In genomic region chr1:248636612-248637011, GRCh38 we compare ENCODE assay signal across 13 cellular contexts. TPM values are rescaled to one million over a fixed set of nuclear protein-coding genes. Genes with fewer than 3 reads are reported as not detected.
DNase-seq lines count a peak whose midpoint lies in the region; ATAC-seq, FAIRE-seq and TF ChIP-seq lines count a peak whose summit lies in the region.
"Not testable (repeated sequence)": the region's sequence is repeated elsewhere in the genome, so short reads cannot be mapped to it uniquely, and the experiment has no call there.
"Had no signal": no experiment of that assay in that cellular context is flagged by ENCODE, and none has a peak within 500 bp of the region (broad histone marks: within the 10 kb centered on the region; RNA-seq: fewer than 3 reads in every experiment).

No MANE protein-coding gene starts in this region.

- not testable (repeated sequence) for TF ChIP-seq POLR2A in body of pancreas (IDR thresholded peaks at IDR 0.05); HepG2 (IDR thresholded peaks at IDR 0.05; ENCODE audit: insufficient read depth in 1 of 2, low read depth in 2 of 2, low read length in 2 of 2)

- H3K9me3 ChIP-seq in body of pancreas; HepG2 (ENCODE audit: low read length); pancreas: not testable (repeated sequence)

- CTCF ChIA-PET in HepG2 (lab: Yijun Ruan, JAX; ENCODE audit: low intra/inter-chr PET ratio, low total read pairs) = not testable (repeated sequence)

- H3K27me3 ChIP-seq in body of pancreas; HepG2 (ENCODE audit: control insufficient read depth in 1 of 2, insufficient read depth in 2 of 2, low read length in 2 of 2); pancreas: not testable (repeated sequence)

- not testable (repeated sequence) for H3K36me3 ChIP-seq in body of pancreas (replicated peaks in 1 of 2; ENCODE audit: insufficient read depth in 1 of 2, low read depth in 2 of 2); HepG2 (replicated peaks in 1 of 2; ENCODE audit: control insufficient read depth in 1 of 2, insufficient read depth in 2 of 2, low read length in 2 of 2); pancreas

- WGBS in body of pancreas, 2 donors = 24% methylated on average over 2 to 3 of the region's 5 CpGs
- 0% methylated on average over 3 of the region's 5 CpGs for WGBS in HepG2 (ENCODE audit: low lambda C conversion rate)
- 9 to 16% methylated on average over 2 of the region's 5 CpGs for WGBS in pancreas, 2 donors

- H3K9ac ChIP-seq in HepG2 (ENCODE audit: insufficient read depth, low read depth, low read length) = not testable (repeated sequence)

- peak; percentile 42 for FAIRE-seq in GM18507 (lab: Jason Lieb, UNC)
- peak; percentile 78 for FAIRE-seq in HepG2 (lab: Jason Lieb, UNC)
- FAIRE-seq in pancreas (lab: Jason Lieb, UNC) = not testable (repeated sequence)

- intact Hi-C loops in body of pancreas (cut with DNase I); HepG2 (cut with micrococcal nuclease; ENCODE audit: unreplicated experiment); pancreas (cut with DNase I): not testable (repeated sequence)

- not testable (repeated sequence) for TF ChIP-seq EP300 in HepG2 (IDR thresholded peaks at IDR 0.05; ENCODE audit: low read depth in 2 of 2, low read length in 2 of 2); HepG2 (CRISPR knock-in tag; IDR thresholded peaks at IDR 0.05; ENCODE audit: borderline replicate concordance)

- not testable (repeated sequence) for H3K79me2 ChIP-seq in HepG2 (ENCODE audit: insufficient read depth, low read length)

- not testable (repeated sequence) for H4K20me1 ChIP-seq in HepG2 (ENCODE audit: insufficient read depth, low read length)

- in situ Hi-C loops in HepG2 (cut with HindIII; ENCODE audit: extremely low pct_ligation_motif_present, low pct_unique_long_range_greater_than_20kb) = not testable (repeated sequence)

- ATAC-seq in body of pancreas = peak; percentile 63
- ATAC-seq in HepG2 = peak; percentile 90
- peak; percentile 63 to 87 (median 68) for ATAC-seq in pancreas

- H3K4me3 ChIP-seq in body of pancreas; HepG2 (replicated peaks in 1 of 3; ENCODE audit: insufficient read depth in 1 of 3, low read depth in 2 of 3, low read length in 3 of 3); pancreas: not testable (repeated sequence)

- not testable (repeated sequence) for TF ChIP-seq RAD21 in HepG2 (CRISPR knock-in tag; IDR thresholded peaks at IDR 0.05)

- peak; percentile 34 for DNase-seq in DMS53 (lab: John Stamatoyannopoulos, UW)
- not testable (repeated sequence) for DNase-seq in GM18507 (ENCODE audit: extremely low spot score, insufficient read length, low read depth); body of pancreas; HepG2 (ENCODE audit: low spot score); pancreas

- not testable (repeated sequence) for BruUV-seq in HepG2 (replicated peaks; lab: Mats Ljungman, UMichigan)

- not testable (repeated sequence) for H3K4me2 ChIP-seq in HepG2 (ENCODE audit: low read depth, low read length)

- not testable (repeated sequence) for H2AFZ ChIP-seq in HepG2 (ENCODE audit: low read length)

- not testable (repeated sequence) for H3K27ac ChIP-seq in body of pancreas; HepG2 (ENCODE audit: extremely low read length, insufficient read depth, low read length); pancreas

- not testable (repeated sequence) for H3K4me1 ChIP-seq in body of pancreas; HepG2 (ENCODE audit: insufficient read depth, low read length); pancreas

- POLR2A ChIA-PET in HepG2 (lab: Yijun Ruan, JAX) = not testable (repeated sequence)

- TF ChIP-seq CTCF in body of pancreas (IDR thresholded peaks at IDR 0.05); HepG2 (CRISPR knock-in tag; IDR thresholded peaks at IDR 0.05); pancreas (IDR thresholded peaks at IDR 0.05): not testable (repeated sequence)

RNA-seq across cellular contexts. Expression of gene OR2T11, which starts 1.7 kb away (rescaled TPM):
- total RNA-seq in body of pancreas (under 1 TPM in 1 of 2 donors, not detected in 1; 0.26 TPM), HepG2 (2016; rRNA removed; fragmentation: Illumina TruSeq; extraction: Trizol) (not detected in 2 replicates), pancreas (under 1 TPM in 2 of 6 donors, not detected in 4; 0.09 to 0.12 TPM)
- not detected in 2 replicates for total RNA-seq in HepG2 (2016; cell fraction: cytosol; rRNA removed; fragmentation: Illumina TruSeq; extraction: Trizol; ENCODE audit: low read depth)
- not detected in 2 replicates for total RNA-seq in HepG2 (2016; cell fraction: insoluble cytoplasmic fraction; rRNA removed; fragmentation: Illumina TruSeq; extraction: Trizol)
- not detected in 2 replicates for total RNA-seq in HepG2 (2016; cell fraction: membrane; rRNA removed; fragmentation: Illumina TruSeq; extraction: Trizol)
- not detected in 2 replicates for total RNA-seq in HepG2 (2016; cell fraction: nucleus; rRNA removed; fragmentation: Illumina TruSeq; extraction: Trizol)
- polyA plus RNA-seq in HepG2 (2011; rRNA removed) (not detected in 2 replicates), pancreas (under 1 TPM in 1 of 2 donors, not detected in 1; 0.04 TPM)
- not detected in 2 replicates for polyA plus RNA-seq in HepG2 (2011; cell fraction: cytosol; rRNA removed)
- polyA plus RNA-seq in HepG2 (2011; cell fraction: nucleus; rRNA removed) = not detected in 2 replicates
- polyA plus RNA-seq in HepG2 (2012) = not detected in 2 replicates
- polyA plus RNA-seq in HepG2 (2016; cell fraction: cytosol; fragmentation: Illumina TruSeq; extraction: Trizol; ENCODE audit: low read depth) = not detected in 2 replicates
- polyA plus RNA-seq in HepG2 (2016; cell fraction: insoluble cytoplasmic fraction; fragmentation: Illumina TruSeq; extraction: Trizol; ENCODE audit: low read depth) = not detected in 2 replicates
- not detected in 2 replicates for polyA plus RNA-seq in HepG2 (2016; cell fraction: membrane; fragmentation: Illumina TruSeq; extraction: Trizol; ENCODE audit: low read depth)
- not detected in 2 replicates for polyA plus RNA-seq in HepG2 (2016; cell fraction: nucleus; fragmentation: Illumina TruSeq; extraction: Trizol; ENCODE audit: insufficient read depth, low read depth)
- not detected in 2 replicates for polyA minus RNA-seq in HepG2 (2011; rRNA and poly(A)+ RNA removed; ENCODE audit: low replicate concordance)
- not detected in 2 replicates for polyA minus RNA-seq in HepG2 (2011; cell fraction: cytosol; rRNA and poly(A)+ RNA removed)
- polyA minus RNA-seq in HepG2 (2011; cell fraction: nucleus; rRNA and poly(A)+ RNA removed) = not detected in 2 replicates
- total RNA-seq: A172; Caco-2; Calu3; CD4-positive, alpha-beta T cell; CD8-positive, alpha-beta T cell had no signal
- polyA plus RNA-seq: A549, BJ had no signal

RNA-seq across cellular contexts. Expression of gene OR2T35, which starts 8.5 kb away (rescaled TPM):
- not detected for total RNA-seq in body of pancreas
- not detected in 2 replicates for total RNA-seq in HepG2 (2016; rRNA removed; fragmentation: Illumina TruSeq; extraction: Trizol)
- not detected in 2 replicates for total RNA-seq in HepG2 (2016; cell fraction: cytosol; rRNA removed; fragmentation: Illumina TruSeq; extraction: Trizol; ENCODE audit: low read depth)
- total RNA-seq in HepG2 (2016; cell fraction: insoluble cytoplasmic fraction; rRNA removed; fragmentation: Illumina TruSeq; extraction: Trizol) = not detected in 2 replicates
- total RNA-seq in HepG2 (2016; cell fraction: membrane; rRNA removed; fragmentation: Illumina TruSeq; extraction: Trizol) = not detected in 2 replicates
- total RNA-seq in HepG2 (2016; cell fraction: nucleus; rRNA removed; fragmentation: Illumina TruSeq; extraction: Trizol) = not detected in 2 replicates
- polyA plus RNA-seq in HepG2 (2011; rRNA removed) = not detected in 2 replicates
- polyA plus RNA-seq in HepG2 (2011; cell fraction: cytosol; rRNA removed) = not detected in 2 replicates
- not detected in 2 replicates for polyA plus RNA-seq in HepG2 (2011; cell fraction: nucleus; rRNA removed)
- polyA plus RNA-seq in HepG2 (2012) = not detected in 2 replicates
- polyA plus RNA-seq in HepG2 (2016; cell fraction: cytosol; fragmentation: Illumina TruSeq; extraction: Trizol; ENCODE audit: low read depth) = not detected in 2 replicates
- polyA plus RNA-seq in HepG2 (2016; cell fraction: insoluble cytoplasmic fraction; fragmentation: Illumina TruSeq; extraction: Trizol; ENCODE audit: low read depth) = not detected in 2 replicates
- not detected in 2 replicates for polyA plus RNA-seq in HepG2 (2016; cell fraction: membrane; fragmentation: Illumina TruSeq; extraction: Trizol; ENCODE audit: low read depth)
- polyA plus RNA-seq in HepG2 (2016; cell fraction: nucleus; fragmentation: Illumina TruSeq; extraction: Trizol; ENCODE audit: insufficient read depth, low read depth) = not detected in 2 replicates
- not detected in 2 replicates for polyA minus RNA-seq in HepG2 (2011; rRNA and poly(A)+ RNA removed; ENCODE audit: low replicate concordance)
- polyA minus RNA-seq in HepG2 (2011; cell fraction: cytosol; rRNA and poly(A)+ RNA removed) = not detected in 2 replicates
- not detected in 2 replicates for polyA minus RNA-seq in HepG2 (2011; cell fraction: nucleus; rRNA and poly(A)+ RNA removed)
- total RNA-seq in pancreas = not detected
- polyA plus RNA-seq in pancreas = not detected
- total RNA-seq: A172; Caco-2; Calu3; CD4-positive, alpha-beta T cell; CD8-positive, alpha-beta T cell had no signal
- polyA plus RNA-seq: A549, BJ had no signal

RNA-seq across cellular contexts. Expression of gene OR2T27, which starts 18.7 kb away (rescaled TPM):
- total RNA-seq in body of pancreas (not detected), HepG2 (2016; rRNA removed; fragmentation: Illumina TruSeq; extraction: Trizol) (not detected in 2 replicates), pancreas (not detected)
- total RNA-seq in HepG2 (2016; cell fraction: cytosol; rRNA removed; fragmentation: Illumina TruSeq; extraction: Trizol; ENCODE audit: low read depth) = not detected in 2 replicates
- total RNA-seq in HepG2 (2016; cell fraction: insoluble cytoplasmic fraction; rRNA removed; fragmentation: Illumina TruSeq; extraction: Trizol) = not detected in 2 replicates
- total RNA-seq in HepG2 (2016; cell fraction: membrane; rRNA removed; fragmentation: Illumina TruSeq; extraction: Trizol) = not detected in 2 replicates
- total RNA-seq in HepG2 (2016; cell fraction: nucleus; rRNA removed; fragmentation: Illumina TruSeq; extraction: Trizol) = not detected in 2 replicates
- polyA plus RNA-seq in HepG2 (2011; rRNA removed) (not detected in 2 replicates), pancreas (not detected)
- polyA plus RNA-seq in HepG2 (2011; cell fraction: cytosol; rRNA removed) = not detected in 2 replicates
- not detected in 2 replicates for polyA plus RNA-seq in HepG2 (2011; cell fraction: nucleus; rRNA removed)
- polyA plus RNA-seq in HepG2 (2012) = not detected in 2 replicates
- not detected in 2 replicates for polyA plus RNA-seq in HepG2 (2016; cell fraction: cytosol; fragmentation: Illumina TruSeq; extraction: Trizol; ENCODE audit: low read depth)
- not detected in 2 replicates for polyA plus RNA-seq in HepG2 (2016; cell fraction: insoluble cytoplasmic fraction; fragmentation: Illumina TruSeq; extraction: Trizol; ENCODE audit: low read depth)
- polyA plus RNA-seq in HepG2 (2016; cell fraction: membrane; fragmentation: Illumina TruSeq; extraction: Trizol; ENCODE audit: low read depth) = not detected in 2 replicates
- polyA plus RNA-seq in HepG2 (2016; cell fraction: nucleus; fragmentation: Illumina TruSeq; extraction: Trizol; ENCODE audit: insufficient read depth, low read depth) = not detected in 2 replicates
- not detected in 2 replicates for polyA minus RNA-seq in HepG2 (2011; rRNA and poly(A)+ RNA removed; ENCODE audit: low replicate concordance)
- not detected in 2 replicates for polyA minus RNA-seq in HepG2 (2011; cell fraction: cytosol; rRNA and poly(A)+ RNA removed)
- polyA minus RNA-seq in HepG2 (2011; cell fraction: nucleus; rRNA and poly(A)+ RNA removed) = not detected in 2 replicates
- total RNA-seq: A172; B cell; Caco-2; Calu3; CD4-positive, alpha-beta T cell; CD8-positive, alpha-beta T cell had no signal
- polyA plus RNA-seq: A549, BJ had no signal

RNA-seq across cellular contexts. Expression of gene OR2T10, which starts 39.1 kb away (rescaled TPM):
- total RNA-seq in body of pancreas = not detected
- total RNA-seq in HepG2 (2016; rRNA removed; fragmentation: Illumina TruSeq; extraction: Trizol) = not detected in 2 replicates
- total RNA-seq in HepG2 (2016; cell fraction: cytosol; rRNA removed; fragmentation: Illumina TruSeq; extraction: Trizol; ENCODE audit: low read depth) = not detected in 2 replicates
- not detected in 2 replicates for total RNA-seq in HepG2 (2016; cell fraction: insoluble cytoplasmic fraction; rRNA removed; fragmentation: Illumina TruSeq; extraction: Trizol)
- not detected in 2 replicates for total RNA-seq in HepG2 (2016; cell fraction: membrane; rRNA removed; fragmentation: Illumina TruSeq; extraction: Trizol)
- not detected in 2 replicates for total RNA-seq in HepG2 (2016; cell fraction: nucleus; rRNA removed; fragmentation: Illumina TruSeq; extraction: Trizol)
- polyA plus RNA-seq in HepG2 (2011; rRNA removed) = not detected in 2 replicates
- polyA plus RNA-seq in HepG2 (2011; cell fraction: cytosol; rRNA removed) = not detected in 2 replicates
- polyA plus RNA-seq in HepG2 (2011; cell fraction: nucleus; rRNA removed) = not detected in 2 replicates
- polyA plus RNA-seq in HepG2 (2012) = not detected in 2 replicates
- not detected in 2 replicates for polyA plus RNA-seq in HepG2 (2016; cell fraction: cytosol; fragmentation: Illumina TruSeq; extraction: Trizol; ENCODE audit: low read depth)
- not detected in 2 replicates for polyA plus RNA-seq in HepG2 (2016; cell fraction: insoluble cytoplasmic fraction; fragmentation: Illumina TruSeq; extraction: Trizol; ENCODE audit: low read depth)
- not detected in 2 replicates for polyA plus RNA-seq in HepG2 (2016; cell fraction: membrane; fragmentation: Illumina TruSeq; extraction: Trizol; ENCODE audit: low read depth)
- not detected in 2 replicates for polyA plus RNA-seq in HepG2 (2016; cell fraction: nucleus; fragmentation: Illumina TruSeq; extraction: Trizol; ENCODE audit: insufficient read depth, low read depth)
- not detected in 2 replicates for polyA minus RNA-seq in HepG2 (2011; rRNA and poly(A)+ RNA removed; ENCODE audit: low replicate concordance)
- not detected in 2 replicates for polyA minus RNA-seq in HepG2 (2011; cell fraction: cytosol; rRNA and poly(A)+ RNA removed)
- not detected in 2 replicates for polyA minus RNA-seq in HepG2 (2011; cell fraction: nucleus; rRNA and poly(A)+ RNA removed)
- under 1 TPM in 1 of 6 donors, not detected in 5; 0.12 TPM for total RNA-seq in pancreas
- polyA plus RNA-seq in pancreas = under 1 TPM; 0.23 TPM
- total RNA-seq: A172; Caco-2; Calu3; CD4-positive, alpha-beta T cell; CD8-positive, alpha-beta T cell had no signal
- polyA plus RNA-seq: A549, BJ had no signal
